In the genomic region with DNA sequence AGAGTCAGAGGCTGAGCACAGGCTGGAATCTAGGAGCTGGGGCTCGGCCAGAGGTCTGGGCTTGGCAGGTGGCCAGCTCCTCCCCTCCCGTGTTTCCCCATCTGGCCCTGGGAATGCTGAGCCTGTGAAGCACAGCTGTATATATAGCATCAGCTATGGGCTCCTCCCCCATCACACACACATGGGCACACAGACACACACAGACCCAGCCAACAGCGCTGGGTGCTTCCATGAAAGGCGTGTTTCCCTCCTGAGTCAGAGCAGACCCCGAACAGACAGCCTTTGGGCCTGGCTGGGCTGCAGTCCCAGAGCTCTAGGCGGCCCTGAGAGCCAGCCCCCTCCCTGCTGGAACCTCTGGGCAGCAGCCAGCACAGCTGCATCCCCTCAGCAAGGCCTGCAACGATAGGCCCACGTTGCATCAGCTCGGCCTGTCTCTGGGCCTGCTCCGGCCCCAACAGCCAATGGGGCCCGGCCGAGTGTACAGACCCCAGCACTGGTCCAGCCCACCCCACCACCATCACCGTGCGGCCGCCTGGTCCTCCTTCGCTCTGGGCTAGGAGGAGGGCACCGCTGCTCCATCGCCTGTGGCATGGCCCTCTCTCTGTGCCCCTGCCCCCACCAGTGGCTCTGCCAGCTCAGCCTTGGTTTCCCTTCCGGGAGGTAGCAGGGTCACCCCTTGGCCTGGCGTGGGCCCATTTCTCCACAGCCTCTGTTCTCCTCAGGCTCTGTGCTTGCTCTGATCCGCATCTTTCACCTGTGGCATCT, we compare ENCODE assay signal across 8 cellular contexts. TPM values are rescaled to one million over a fixed set of nuclear protein-coding genes. Genes with fewer than 3 reads are reported as not detected.
A peak's percentile ranks its signal among the peaks of the same experiment; 100 is the strongest.
DNase-seq lines count a peak whose midpoint lies in the region; ATAC-seq, FAIRE-seq and TF ChIP-seq lines count a peak whose summit lies in the region.

No MANE protein-coding gene starts in this region.

- TF ChIP-seq CTCF in HFF-Myc (IDR thresholded peaks at IDR 0.05; ENCODE audit: low read depth, low read length, missing control alignments) (no peak), cardiac muscle cell (IDR thresholded peaks at IDR 0.05; ENCODE audit: low read depth, low read length) (no peak), prostate gland (IDR thresholded peaks at IDR 0.05) (no peak)

- intact Hi-C loops in prostate gland (cut with DNase I): no loop called here
- intact Hi-C loops in activated naive CD4-positive, alpha-beta T cell treated with anti-CD3 and anti-CD28 coated beads for 36 hours (cut with micrococcal nuclease): no loop called here

- no peak overlapping the region for H3K4me3 Mint-ChIP-seq in activated naive CD4-positive, alpha-beta T cell treated with anti-CD3 and anti-CD28 coated beads for 36 hours

- H3K36me3 ChIP-seq in adipocyte (ENCODE audit: control insufficient read depth, insufficient read depth, low read length, severe bottlenecking) (no peaks in the 10 kb centered on the region), cardiac muscle cell (no peaks in the 10 kb centered on the region), prostate gland (no peaks in the 10 kb centered on the region)

- TF ChIP-seq POLR2A in prostate gland (IDR thresholded peaks at IDR 0.05) (no peak), GM12892 (IDR thresholded peaks at IDR 0.05; ENCODE audit: low read depth, low read length) (no peak)

- no peaks in the 10 kb centered on the region for H3K9me3 ChIP-seq in adipocyte (ENCODE audit: control insufficient read depth, low read length)
- H3K9me3 ChIP-seq in cardiac muscle cell (ENCODE audit: low read depth): no peaks in the 10 kb centered on the region
- H3K9me3 ChIP-seq in prostate gland: no peaks in the 10 kb centered on the region

- CTCF ChIA-PET in activated naive CD4-positive, alpha-beta T cell treated with anti-CD3 and anti-CD28 coated beads for 36 hours (lab: Charles Lee): interaction anchor here (0.6 to 1.3 kb wide), 2 partner anchors 22 to 37 kb away, joined by 5 read pairs; no protein-coding TSS in a partner anchor

- H3K27ac ChIP-seq in cardiac muscle cell (peak overlapping the region; percentile 90), prostate gland (peak overlapping the region; percentile 45 to 70)

- H3K27me3 ChIP-seq in adipocyte (replicated peaks; ENCODE audit: control insufficient read depth, insufficient read depth, low read length) (no peaks in the 10 kb centered on the region), cardiac muscle cell (no peaks in the 10 kb centered on the region), prostate gland (replicated peaks; ENCODE audit: insufficient read depth) (no peaks in the 10 kb centered on the region)

- peak overlapping the region; percentile 31 for H3K4me3 ChIP-seq in HFF-Myc (replicated peaks; ENCODE audit: low read depth, low read length)
- peak overlapping the region; percentile 68 for H3K4me3 ChIP-seq in adipocyte (ENCODE audit: low read length)
- no peak overlapping the region for H3K4me3 ChIP-seq in cardiac muscle cell
- no peak overlapping the region for H3K4me3 ChIP-seq in prostate gland

- H3K36me3 Mint-ChIP-seq in activated naive CD4-positive, alpha-beta T cell treated with anti-CD3 and anti-CD28 coated beads for 36 hours (ENCODE audit: low read depth): no peaks in the 10 kb centered on the region

- no peak for FAIRE-seq in GM12892 (lab: Jason Lieb, UNC)

- H3K27ac Mint-ChIP-seq in activated naive CD4-positive, alpha-beta T cell treated with anti-CD3 and anti-CD28 coated beads for 36 hours: no peak overlapping the region

- H3K4me1 ChIP-seq in adipocyte (ENCODE audit: control insufficient read depth, insufficient read depth, low read length) (peaks cover 58% of the 10 kb centered on the region), cardiac muscle cell (ENCODE audit: low read depth) (peaks cover 38% of the 10 kb centered on the region), prostate gland (replicated peaks) (peaks cover 9% of the 10 kb centered on the region)

- ATAC-seq in HG03097 (IDR thresholded peaks at IDR 0.05; ENCODE audit: low FRiP score, unreplicated experiment) (no peak), GM21381 (IDR thresholded peaks at IDR 0.05; ENCODE audit: unreplicated experiment) (no peak)

- H3K27me3 Mint-ChIP-seq in activated naive CD4-positive, alpha-beta T cell treated with anti-CD3 and anti-CD28 coated beads for 36 hours (ENCODE audit: low read depth): no peaks in the 10 kb centered on the region

- H3K9ac ChIP-seq in adipocyte (ENCODE audit: low read length): peak overlapping the region; percentile 87

- H3K9me3 Mint-ChIP-seq in activated naive CD4-positive, alpha-beta T cell treated with anti-CD3 and anti-CD28 coated beads for 36 hours: no peaks in the 10 kb centered on the region

- 49% methylated on average over 21 of the region's 21 CpGs for WGBS in prostate gland

- peaks cover 5% of the 10 kb centered on the region for H3K4me1 Mint-ChIP-seq in activated naive CD4-positive, alpha-beta T cell treated with anti-CD3 and anti-CD28 coated beads for 36 hours (ENCODE audit: low read depth)

- DNase-seq in HFF-Myc (ENCODE audit: extremely low read depth, low read depth) (peak; percentile 100), adipocyte (ENCODE audit: low read depth) (peak; percentile 99), cardiac muscle cell (ENCODE audit: low read depth in 1 of 2, low spot score in 1 of 2) (peak; percentile 92 to 100), prostate gland (ENCODE audit: low spot score) (peak; percentile 19), GM12892 (ENCODE audit: insufficient read length) (no peak)
- DNase-seq in activated naive CD4-positive, alpha-beta T cell treated with anti-CD3 and anti-CD28 coated beads for 36 hours: no peak

RNA-seq across cellular contexts. Expression of gene SERPINH1, which starts 7.6 kb away (rescaled TPM):
- total RNA-seq in cardiac muscle cell (955 and 1,181 TPM in 2 replicates), prostate gland (100 to 1,000 TPM; 123 to 189 TPM)
- 441 and 444 TPM in 2 replicates for polyA plus RNA-seq in cardiac muscle cell
- polyA plus RNA-seq in GM12892 (2012; ENCODE audit: missing spikeins): 10.9 TPM
- 10 to 100 TPM; 13.9 to 15.4 TPM for total RNA-seq in activated naive CD4-positive, alpha-beta T cell treated with anti-CD3 and anti-CD28 coated beads for 36 hours

RNA-seq across cellular contexts. Expression of gene GDPD5, which starts 28.7 kb away (rescaled TPM):
- total RNA-seq in cardiac muscle cell (5.8 and 19.4 TPM in 2 replicates), prostate gland (10 to 100 TPM in 1 of 2 donors, 1 to 10 TPM in 1; 1.7 to 14.6 TPM)
- 6.6 and 16.6 TPM in 2 replicates for polyA plus RNA-seq in cardiac muscle cell
- 11.5 TPM for polyA plus RNA-seq in GM12892 (2012; ENCODE audit: missing spikeins)
- total RNA-seq in activated naive CD4-positive, alpha-beta T cell treated with anti-CD3 and anti-CD28 coated beads for 36 hours: 10 to 100 TPM; 13.3 to 13.5 TPM

Comparison
In these comparisons a context has a peak if more than half of its experiments do, and no peak if none do; other contexts are left out.
1. DNase-seq: peak in HFF-Myc (single experiment), adipocyte (single experiment), cardiac muscle cell (2 of 2) and prostate gland (single experiment); none in GM12892 (single experiment) and activated naive CD4-positive, alpha-beta T cell treated with anti-CD3 and anti-CD28 coated beads for 36 hours (single experiment).
2. H3K4me3 ChIP-seq: peak in HFF-Myc (single experiment) and adipocyte (single experiment); none in cardiac muscle cell (single experiment) and prostate gland (0 of 2).
3. RNA of gene SERPINH1, which starts 7.6 kb away (total RNA-seq): 955 to 1,181 TPM in cardiac muscle cell and 123 to 189 TPM in prostate gland; 13.9 to 15.4 TPM in activated naive CD4-positive, alpha-beta T cell treated with anti-CD3 and anti-CD28 coated beads for 36 hours; every median in the first group is over 4 times any median in the second.